In the genomic region with DNA sequence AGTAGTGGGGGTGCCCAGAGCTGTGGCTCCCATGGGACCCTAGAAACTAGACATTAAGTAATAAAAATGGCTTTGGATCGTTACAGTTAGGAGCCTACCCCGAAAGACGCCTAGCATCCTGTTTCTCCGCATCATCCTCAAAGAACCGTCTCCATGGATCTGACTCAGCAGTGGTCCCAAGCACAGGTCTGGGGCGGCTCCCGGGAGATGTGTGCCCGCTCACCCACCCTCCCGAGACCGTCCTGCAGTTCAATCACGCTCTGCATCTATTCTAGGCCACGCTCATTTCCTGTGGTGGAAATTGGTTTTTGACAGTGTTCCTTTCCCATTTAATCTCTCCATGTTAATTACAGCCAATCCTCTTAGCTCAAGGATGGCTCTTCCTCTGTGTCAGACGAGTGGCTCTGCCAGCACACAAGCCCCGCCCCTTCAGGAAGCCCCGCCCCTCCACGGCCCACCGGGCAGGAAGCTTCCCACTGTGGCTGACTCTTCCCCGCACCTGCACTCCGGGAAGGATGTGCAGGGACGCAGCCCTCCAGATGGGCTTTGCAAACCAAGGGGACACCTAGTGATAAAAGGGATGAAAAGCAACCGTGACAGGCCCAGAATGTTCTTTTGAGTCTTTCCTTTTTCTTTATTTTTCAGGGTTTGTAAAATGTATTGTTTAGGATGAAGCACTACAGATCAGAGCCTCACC, we compare ENCODE assay signal across 9 cellular contexts. TPM values are rescaled to one million over a fixed set of nuclear protein-coding genes. Genes with fewer than 3 reads are reported as not detected.
DNase-seq lines count a peak whose midpoint lies in the region; ATAC-seq and TF ChIP-seq lines count a peak whose summit lies in the region.
"Had no signal": no experiment of that assay in that cellular context is flagged by ENCODE, and none has a peak within 500 bp of the region (broad histone marks: within the 10 kb centered on the region; RNA-seq: fewer than 3 reads in every experiment).

No MANE protein-coding gene starts in this region.

- DNase-seq in NK-92 treated with Interleukin-12 subunit alpha and Interleukin-12 subunit beta, amount 100 ng/mL, for 24 hours (lab: John Stamatoyannopoulos, UW) = peak; percentile 21
- DNase-seq in NK-92 (lab: John Stamatoyannopoulos, UW; ENCODE audit: unreplicated experiment) (no peak), NCI-H2029 (lab: John Stamatoyannopoulos, UW) (peak; percentile 44), dermis microvascular lymphatic vessel endothelial cell (ENCODE audit: low read depth in 2 of 2) (peak; percentile 42), mucosa of descending colon (peak; percentile 77 to 84 (median 79))
- DNase-seq in activated CD4-positive, CD25-positive, alpha-beta regulatory T cell treated with anti-CD3 and anti-CD28 coated beads, Interleukin-2, amount 50 U/mL, for 72 hours = peak; percentile 60
- peak; percentile 51 for DNase-seq in stimulated activated naive B cell treated with anti-CD40 and anti-IgM and Interleukin-4, amounts not matched to agents 10 μg/mL and 1 μg/mL and 100 μg/mL, for 72 hours

- no peak overlapping the region for H3K4me3 ChIP-seq in mucosa of descending colon

- H3K36me3 Mint-ChIP-seq in stimulated activated naive B cell treated with anti-CD40 and anti-IgM and Interleukin-4, amounts not matched to agents 10 μg/mL and 1 μg/mL and 100 μg/mL, for 72 hours = no peaks in the 10 kb centered on the region

- TF ChIP-seq CTCF in mucosa of descending colon (IDR thresholded peaks at IDR 0.05) = no peak

- H3K4me1 Mint-ChIP-seq in stimulated activated naive B cell treated with anti-CD40 and anti-IgM and Interleukin-4, amounts not matched to agents 10 μg/mL and 1 μg/mL and 100 μg/mL, for 72 hours = no peaks in the 10 kb centered on the region

- no peaks in the 10 kb centered on the region for H3K9me3 Mint-ChIP-seq in stimulated activated naive B cell treated with anti-CD40 and anti-IgM and Interleukin-4, amounts not matched to agents 10 μg/mL and 1 μg/mL and 100 μg/mL, for 72 hours

- no peaks in the 10 kb centered on the region for H3K4me1 ChIP-seq in mucosa of descending colon (ENCODE audit: low read depth)

- H3K27ac Mint-ChIP-seq in stimulated activated naive B cell treated with anti-CD40 and anti-IgM and Interleukin-4, amounts not matched to agents 10 μg/mL and 1 μg/mL and 100 μg/mL, for 72 hours = no peak overlapping the region

- H3K4me3 Mint-ChIP-seq in stimulated activated naive B cell treated with anti-CD40 and anti-IgM and Interleukin-4, amounts not matched to agents 10 μg/mL and 1 μg/mL and 100 μg/mL, for 72 hours = no peak overlapping the region

- ATAC-seq in HG02884 (IDR thresholded peaks at IDR 0.05; ENCODE audit: unreplicated experiment) (peak; percentile 61), mucosa of descending colon (peak; percentile 85)
- ATAC-seq in stimulated activated naive B cell treated with anti-CD40 and anti-IgM and Interleukin-4, amounts not matched to agents 10 μg/mL and 1 μg/mL and 100 μg/mL, for 72 hours (replicated peaks) = peak; percentile 81 to 91

- no peaks in the 10 kb centered on the region for H3K36me3 ChIP-seq in mucosa of descending colon (ENCODE audit: low read depth)

- no peaks in the 10 kb centered on the region for H3K9me3 ChIP-seq in mucosa of descending colon

- H3K27me3 Mint-ChIP-seq in stimulated activated naive B cell treated with anti-CD40 and anti-IgM and Interleukin-4, amounts not matched to agents 10 μg/mL and 1 μg/mL and 100 μg/mL, for 72 hours = peaks cover 4 to 12% of the 10 kb centered on the region in 2 donors

- intact Hi-C loops in mucosa of descending colon (cut with DNase I, micrococcal nuclease) = loop anchor here in 1 of 2 donors (10.0 kb wide), 1 partner anchor 239 kb away; no protein-coding TSS in a partner anchor

RNA-seq across cellular contexts. Expression of gene HELT, which starts 34.5 kb away (rescaled TPM):
- total RNA-seq in dermis microvascular lymphatic vessel endothelial cell (not detected in 2 replicates), mucosa of descending colon (not detected)
- total RNA-seq: pulmonary artery endothelial cell had no signal
